1 cellular context compared by ENCODE assay signal in genomic region chr15:69648775-69649735, GRCh38.
TF ChIP-seq lines count a peak whose summit lies in the region.

No MANE protein-coding gene starts in this region.

TF ChIP-seq in H1, 55 proteins besides CTCF, POLR2A, EP300 and RAD21:
- no peak for TF ChIP-seq RNF2 (IDR thresholded peaks at IDR 0.05; ENCODE audit: borderline replicate concordance, low read depth, low read length, missing control alignments, poor library complexity, severe bottlenecking)
- peak; percentile 82 for TF ChIP-seq SP1 (IDR thresholded peaks at IDR 0.05; ENCODE audit: low read depth, low read length)
- TF ChIP-seq RBBP5 (IDR thresholded peaks at IDR 0.05; ENCODE audit: borderline replicate concordance, low read depth, low read length), result peak; percentile 63; the same call in 1 of the 2 replicates
- peak; percentile 63; the same call in 1 of the 2 replicates for TF ChIP-seq MAFK (IDR thresholded peaks at IDR 0.05; ENCODE audit: low read depth, low read length)
- TF ChIP-seq ASH2L (IDR thresholded peaks at IDR 0.05; ENCODE audit: low read length), result peak; percentile 90
- TF ChIP-seq SP2 (IDR thresholded peaks at IDR 0.05; ENCODE audit: low read length), result no peak
- peak; percentile 98 for TF ChIP-seq TEAD4 (IDR thresholded peaks at IDR 0.05; ENCODE audit: low read depth, low read length)
- TF ChIP-seq, protein P1, sequence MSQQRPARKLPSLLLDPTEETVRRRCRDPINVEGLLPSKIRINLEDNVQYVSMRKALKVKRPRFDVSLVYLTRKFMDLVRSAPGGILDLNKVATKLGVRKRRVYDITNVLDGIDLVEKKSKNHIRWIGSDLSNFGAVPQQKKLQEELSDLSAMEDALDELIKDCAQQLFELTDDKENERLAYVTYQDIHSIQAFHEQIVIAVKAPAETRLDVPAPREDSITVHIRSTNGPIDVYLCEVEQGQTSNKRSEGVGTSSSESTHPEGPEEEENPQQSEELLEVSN (IDR thresholded peaks at IDR 0.05), result peak; percentile 31; the same call in 1 of the 2 replicates
- TF ChIP-seq, protein P2, sequence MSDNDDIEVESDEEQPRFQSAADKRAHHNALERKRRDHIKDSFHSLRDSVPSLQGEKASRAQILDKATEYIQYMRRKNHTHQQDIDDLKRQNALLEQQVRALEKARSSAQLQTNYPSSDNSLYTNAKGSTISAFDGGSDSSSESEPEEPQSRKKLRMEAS (IDR thresholded peaks at IDR 0.05), result peak; percentile 39; the same call in 1 of the 2 replicates
- no peak for TF ChIP-seq GABPA (IDR thresholded peaks at IDR 0.05; ENCODE audit: borderline replicate concordance, insufficient read depth, low read length)
